In the genomic region with DNA sequence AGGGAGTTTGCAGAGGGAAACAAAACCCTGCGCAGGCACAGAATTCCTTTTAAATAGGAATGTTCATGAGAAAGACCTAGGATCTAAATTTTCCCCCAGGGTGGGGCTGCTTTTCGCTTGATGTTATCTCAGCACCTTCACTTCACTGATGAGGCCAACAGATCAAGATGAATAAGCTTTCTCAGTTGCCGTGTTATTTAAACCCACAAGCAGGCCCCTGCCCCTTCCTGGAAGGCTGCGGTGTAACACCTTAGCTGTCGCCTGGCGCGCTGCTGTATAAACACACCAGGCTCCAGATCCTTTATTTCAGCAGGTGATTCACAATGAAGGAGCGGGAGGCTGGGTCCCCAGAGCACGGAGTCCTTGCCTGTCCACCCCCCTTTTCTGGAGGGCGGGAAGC, we compare ENCODE assay signal across 2 cellular contexts.
TF ChIP-seq lines count a peak whose summit lies in the region.

No MANE protein-coding gene starts in this region.

TF ChIP-seq in GM23338, 12 proteins besides CTCF, POLR2A, EP300 and RAD21 (continued from another document):
- TF ChIP-seq, protein P1, sequence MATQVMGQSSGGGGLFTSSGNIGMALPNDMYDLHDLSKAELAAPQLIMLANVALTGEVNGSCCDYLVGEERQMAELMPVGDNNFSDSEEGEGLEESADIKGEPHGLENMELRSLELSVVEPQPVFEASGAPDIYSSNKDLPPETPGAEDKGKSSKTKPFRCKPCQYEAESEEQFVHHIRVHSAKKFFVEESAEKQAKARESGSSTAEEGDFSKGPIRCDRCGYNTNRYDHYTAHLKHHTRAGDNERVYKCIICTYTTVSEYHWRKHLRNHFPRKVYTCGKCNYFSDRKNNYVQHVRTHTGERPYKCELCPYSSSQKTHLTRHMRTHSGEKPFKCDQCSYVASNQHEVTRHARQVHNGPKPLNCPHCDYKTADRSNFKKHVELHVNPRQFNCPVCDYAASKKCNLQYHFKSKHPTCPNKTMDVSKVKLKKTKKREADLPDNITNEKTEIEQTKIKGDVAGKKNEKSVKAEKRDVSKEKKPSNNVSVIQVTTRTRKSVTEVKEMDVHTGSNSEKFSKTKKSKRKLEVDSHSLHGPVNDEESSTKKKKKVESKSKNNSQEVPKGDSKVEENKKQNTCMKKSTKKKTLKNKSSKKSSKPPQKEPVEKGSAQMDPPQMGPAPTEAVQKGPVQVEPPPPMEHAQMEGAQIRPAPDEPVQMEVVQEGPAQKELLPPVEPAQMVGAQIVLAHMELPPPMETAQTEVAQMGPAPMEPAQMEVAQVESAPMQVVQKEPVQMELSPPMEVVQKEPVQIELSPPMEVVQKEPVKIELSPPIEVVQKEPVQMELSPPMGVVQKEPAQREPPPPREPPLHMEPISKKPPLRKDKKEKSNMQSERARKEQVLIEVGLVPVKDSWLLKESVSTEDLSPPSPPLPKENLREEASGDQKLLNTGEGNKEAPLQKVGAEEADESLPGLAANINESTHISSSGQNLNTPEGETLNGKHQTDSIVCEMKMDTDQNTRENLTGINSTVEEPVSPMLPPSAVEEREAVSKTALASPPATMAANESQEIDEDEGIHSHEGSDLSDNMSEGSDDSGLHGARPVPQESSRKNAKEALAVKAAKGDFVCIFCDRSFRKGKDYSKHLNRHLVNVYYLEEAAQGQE (IDR thresholded peaks at IDR 0.05; ENCODE audit: unreplicated experiment), result no peak
- TF ChIP-seq EZH2 (IDR thresholded peaks at IDR 0.05; ENCODE audit: low read depth, unreplicated experiment), result no peak
- no peak for TF ChIP-seq ZNF462 (CRISPR knock-in tag; IDR thresholded peaks at IDR 0.05)
- TF ChIP-seq STAT1 (IDR thresholded peaks at IDR 0.05; ENCODE audit: unreplicated experiment), result no peak
- TF ChIP-seq ZNF331 (CRISPR knock-in tag; IDR thresholded peaks at IDR 0.05; ENCODE audit: low read depth), result no peak

TF ChIP-seq in HepG2, 621 proteins besides CTCF, POLR2A, EP300 and RAD21 (continued from another document):
- no peak for TF ChIP-seq ZNF850 (CRISPR knock-in tag; conservative IDR thresholded peaks at IDR 0.05)
- TF ChIP-seq DBP (CRISPR knock-in tag; IDR thresholded peaks at IDR 0.05; ENCODE audit: not compliant biosample characterization), result no peak
- no peak for TF ChIP-seq ZEB1 (IDR thresholded peaks at IDR 0.05; ENCODE audit: insufficient replicate concordance, low read depth)
- TF ChIP-seq SOX13 (IDR thresholded peaks at IDR 0.05), result no peak
- no peak for TF ChIP-seq SOX13 (CRISPR knock-in tag; conservative IDR thresholded peaks at IDR 0.05 in 1 of 2, IDR thresholded peaks at IDR 0.05 in 1 of 2)
- TF ChIP-seq PCBP1 (IDR thresholded peaks at IDR 0.05; ENCODE audit: borderline replicate concordance, low read depth, low read length), result no peak
- no peak for TF ChIP-seq NFE2 (CRISPR knock-in tag; IDR thresholded peaks at IDR 0.05)
- no peak for TF ChIP-seq ZNF740 (CRISPR knock-in tag; IDR thresholded peaks at IDR 0.05)
- TF ChIP-seq SYNCRIP (IDR thresholded peaks at IDR 0.05; ENCODE audit: insufficient read depth, low read depth, low read length), result no peak
- TF ChIP-seq XBP1 (CRISPR knock-in tag; IDR thresholded peaks at IDR 0.05), result no peak
- TF ChIP-seq HOXD1 (CRISPR knock-in tag; IDR thresholded peaks at IDR 0.05), result no peak
- TF ChIP-seq JUNB (CRISPR knock-in tag; IDR thresholded peaks at IDR 0.05; ENCODE audit: borderline replicate concordance), result no peak
- no peak for TF ChIP-seq ZBTB8A (CRISPR knock-in tag; IDR thresholded peaks at IDR 0.05; ENCODE audit: borderline replicate concordance, low read depth)
- no peak for TF ChIP-seq STAG1 (CRISPR knock-in tag; IDR thresholded peaks at IDR 0.05)
TF ChIP-seq in HepG2: peak in this region for 0.
